9 cellular contexts compared by ENCODE assay signal in genomic region chr3:165170236-165170635, GRCh38. TPM values are rescaled to one million over a fixed set of nuclear protein-coding genes. Genes with fewer than 3 reads are reported as not detected.
"Had no signal": no experiment of that assay in that cellular context is flagged by ENCODE, and none has a peak within 500 bp of the region (broad histone marks: within the 10 kb centered on the region; RNA-seq: fewer than 3 reads in every experiment).

No MANE protein-coding gene starts in this region.

- FAIRE-seq: G401.6, GM12878, GM12891, GM12892, GM18507, GM19239 had no signal

- H3K4me3 ChIP-seq: GM12878 had no signal

- DNase-seq: GDM1, GF-D8 had no signal

- ATAC-seq: GM12878 had no signal

RNA-seq across cellular contexts. Expression of gene SLITRK3, which starts 25.9 kb away (rescaled TPM):
- total RNA-seq: G401, GM12878 had no signal
